ENCODE assay signal across 8 cellular contexts in genomic region chr1:35558374-35559316, GRCh38. TPM values are rescaled to one million over a fixed set of nuclear protein-coding genes. Genes with fewer than 3 reads are reported as not detected.
DNase-seq lines count a peak whose midpoint lies in the region; TF ChIP-seq lines count a peak whose summit lies in the region.

No MANE protein-coding gene starts in this region.

- TF ChIP-seq CTCF in nephron progenitor cell (IDR thresholded peaks at IDR 0.05): no peak

- H3K4me3 Mint-ChIP-seq in nephron progenitor cell: peak overlapping the region; percentile 98

- H3K9me3 ChIP-seq in SJCRH30 (replicated peaks): no peaks in the 10 kb centered on the region
- no peaks in the 10 kb centered on the region for H3K9me3 ChIP-seq in ectodermal cell (ENCODE audit: control insufficient read depth, low read length)

- H3K36me3 ChIP-seq in SJCRH30 (no peaks in the 10 kb centered on the region), ectodermal cell (ENCODE audit: control insufficient read depth, insufficient read depth, low read length) (peaks cover 15% of the 10 kb centered on the region)

- H3K4me1 Mint-ChIP-seq in nephron progenitor cell: peaks cover 50% of the 10 kb centered on the region

- DNase-seq in NCI-H2227 (lab: John Stamatoyannopoulos, UW; ENCODE audit: unreplicated experiment) (peak; percentile 67), NCI-H2227 treated with DMSO at 0.1 percent for 48 hours (lab: John Stamatoyannopoulos, UW) (no peak), SJCRH30 (peak; percentile 59 to 62), nephron progenitor cell (peak; percentile 48), NCI-H187 treated with DMSO at 0.1 percent for 48 hours (lab: John Stamatoyannopoulos, UW) (no peak), GDM1 (lab: John Stamatoyannopoulos, UW) (no peak), cortex of kidney (lab: John Stamatoyannopoulos, UW) (no peak)

- H3K27ac ChIP-seq in SJCRH30 (no peak overlapping the region; the same call in 1 of the 2 replicates), ectodermal cell (ENCODE audit: insufficient read depth, low read depth, low read length, poor library complexity, severe bottlenecking) (peak overlapping the region; percentile 90)

- H3K4me1 ChIP-seq in SJCRH30 (peaks cover 15% of the 10 kb centered on the region), ectodermal cell (ENCODE audit: control insufficient read depth, insufficient read depth, low read length) (peaks cover 13% of the 10 kb centered on the region)

- peak overlapping the region; percentile 89 for H3K4me3 ChIP-seq in SJCRH30
- H3K4me3 ChIP-seq in ectodermal cell (ENCODE audit: insufficient read depth, low read depth, low read length): peak overlapping the region; percentile 91

- peak overlapping the region; percentile 98 for H3K27ac Mint-ChIP-seq in nephron progenitor cell

- H3K27me3 ChIP-seq in SJCRH30 (no peaks in the 10 kb centered on the region), ectodermal cell (ENCODE audit: control insufficient read depth, insufficient read depth, low read length, poor library complexity, severe bottlenecking) (no peaks in the 10 kb centered on the region)

- 21% methylated on average over 26 of the region's 26 CpGs for WGBS in ectodermal cell, 2 experiments

- peaks cover 1% of the 10 kb centered on the region for H3K36me3 Mint-ChIP-seq in nephron progenitor cell (ENCODE audit: low read depth)

- no peaks in the 10 kb centered on the region for H3K27me3 Mint-ChIP-seq in nephron progenitor cell (ENCODE audit: low read depth, poor library complexity)

- H3K9me3 Mint-ChIP-seq in nephron progenitor cell: no peaks in the 10 kb centered on the region

RNA-seq across cellular contexts. Expression of gene NCDN, which starts 1.0 kb away (rescaled TPM):
- total RNA-seq in SJCRH30 (2014; rRNA removed; shearing (Covaris generic)): 21.2 and 21.7 TPM in 2 replicates
- polyA plus RNA-seq in ectodermal cell (2013, experiment 1 of 4): 27.3 TPM
- 28.9 TPM for polyA plus RNA-seq in ectodermal cell (2013, experiment 2 of 4)
- 20.0 TPM for polyA plus RNA-seq in ectodermal cell (2013, experiment 3 of 4)
- 23.5 TPM for polyA plus RNA-seq in ectodermal cell (2013, experiment 4 of 4)

RNA-seq across cellular contexts. Expression of gene KIAA0319L, which starts 1.4 kb away (rescaled TPM):
- total RNA-seq in SJCRH30 (2014; rRNA removed; shearing (Covaris generic)): 25.4 and 29.9 TPM in 2 replicates
- 64.5 TPM for polyA plus RNA-seq in ectodermal cell (2013, experiment 1 of 4)
- 68.6 TPM for polyA plus RNA-seq in ectodermal cell (2013, experiment 2 of 4)
- polyA plus RNA-seq in ectodermal cell (2013, experiment 3 of 4): 51.6 TPM
- 59.5 TPM for polyA plus RNA-seq in ectodermal cell (2013, experiment 4 of 4)

RNA-seq across cellular contexts. Expression of gene TFAP2E, which starts 14.5 kb away (rescaled TPM):
- total RNA-seq in SJCRH30 (2014; rRNA removed; shearing (Covaris generic)): 9.8 and 10.9 TPM in 2 replicates
- polyA plus RNA-seq in ectodermal cell (2013, experiment 1 of 4): 0.50 TPM
- polyA plus RNA-seq in ectodermal cell (2013, experiment 2 of 4): 0.64 TPM
- polyA plus RNA-seq in ectodermal cell (2013, experiment 3 of 4): 0.43 TPM
- polyA plus RNA-seq in ectodermal cell (2013, experiment 4 of 4): 0.41 TPM

Comparison
In these comparisons a context has a peak if more than half of its experiments do, and no peak if none do; other contexts are left out.
1. DNase-seq: peak in NCI-H2227 (single experiment), SJCRH30 (2 of 2) and nephron progenitor cell (single experiment); none in NCI-H2227 treated with DMSO at 0.1 percent for 48 hours (single experiment), NCI-H187 treated with DMSO at 0.1 percent for 48 hours (single experiment), GDM1 (single experiment) and cortex of kidney (single experiment).